Comparison of ENCODE assay signal across 7 cellular contexts in genomic region chr1:27775336-27775735, GRCh38. TPM values are rescaled to one million over a fixed set of nuclear protein-coding genes. Genes with fewer than 3 reads are reported as not detected.
DNase-seq lines count a peak whose midpoint lies in the region; ATAC-seq and TF ChIP-seq lines count a peak whose summit lies in the region.
"Not testable (repeated sequence)": the region's sequence is repeated elsewhere in the genome, so short reads cannot be mapped to it uniquely, and the experiment has no call there.

No MANE protein-coding gene starts in this region.

- not testable (repeated sequence) for H3K9me1 ChIP-seq in IMR-90 (ENCODE audit: insufficient read depth, low read length)

- dilution Hi-C loops in IMR-90 (cut with HindIII; ENCODE audit: low sequenced_read_pairs, unreplicated experiment): not testable (repeated sequence)

- POLR2A ChIA-PET in CD8-positive, alpha-beta T cell (lab: Charles Lee); IMR-90 (lab: Charles Lee; ENCODE audit: unreplicated experiment); activated CD4-positive, alpha-beta T cell treated with anti-CD3 and anti-CD28 coated beads for 36 hours (lab: Charles Lee): not testable (repeated sequence)

- not testable (repeated sequence) for H2BK15ac ChIP-seq in IMR-90 (ENCODE audit: low read depth, low read length)

- CTCF ChIA-PET in CD8-positive, alpha-beta T cell (lab: Charles Lee): not testable (repeated sequence)
- CTCF ChIA-PET in IMR-90 (lab: Yijun Ruan, JAX): interaction anchor here (0.6 to 1.1 kb wide), 2 partner anchors 9 to 916 kb away, joined by 3 to 4 read pairs; no protein-coding TSS in a partner anchor
- CTCF ChIA-PET in activated CD4-positive, alpha-beta T cell treated with anti-CD3 and anti-CD28 coated beads for 36 hours (lab: Charles Lee): interaction anchor here (0.6 to 2.9 kb wide), 3 partner anchors 10 to 68 kb away, joined by 3 to 11 read pairs (median 4); no protein-coding TSS in a partner anchor

- not testable (repeated sequence) for H2BK5ac ChIP-seq in IMR-90 (ENCODE audit: low read depth, low read length, poor library complexity, severe bottlenecking)

- H3K27ac ChIP-seq in CD8-positive, alpha-beta T cell (ENCODE audit: low read depth, low read length); IMR-90 (ENCODE audit: insufficient read depth, low read length); neural progenitor cell: not testable (repeated sequence)

- H3K4ac ChIP-seq in IMR-90 (ENCODE audit: low read depth, low read length): not testable (repeated sequence)

- peaks cover 15% of the 10 kb centered on the region for H3K36me3 Mint-ChIP-seq in CD8-positive, alpha-beta T cell
- H3K36me3 Mint-ChIP-seq in activated CD4-positive, alpha-beta T cell treated with anti-CD3 and anti-CD28 coated beads for 36 hours (ENCODE audit: low read depth); activated naive CD8-positive, alpha-beta T cell treated with anti-CD3 and anti-CD28 coated beads, Interleukin-2, amount 50 U/mL, for 24 hours (ENCODE audit: low read depth); neural progenitor cell: not testable (repeated sequence)
- H3K36me3 Mint-ChIP-seq in central memory CD8-positive, alpha-beta T cell (ENCODE audit: insufficient read depth): peaks cover 16% of the 10 kb centered on the region

- not testable (repeated sequence) for TF ChIP-seq POLR2A in IMR-90 (IDR thresholded peaks at IDR 0.05; ENCODE audit: low read depth, low read length)

- not testable (repeated sequence) for TF ChIP-seq CTCF in CD8-positive, alpha-beta T cell (IDR thresholded peaks at IDR 0.05); IMR-90 (conservative IDR thresholded peaks at IDR 0.05; ENCODE audit: low read depth, low read length); neural progenitor cell (IDR thresholded peaks at IDR 0.05)

- WGBS in IMR-90 (ENCODE audit: extremely low coverage in 2 of 2, insufficient read length in 1 of 2), 2 experiments: no CpG with 5 or more reads among the region's 3 CpGs

- not testable (repeated sequence) for H2BK120ac ChIP-seq in IMR-90 (ENCODE audit: low read depth, low read length)

- not testable (repeated sequence) for H3K4me3 ChIP-seq in CD8-positive, alpha-beta T cell (ENCODE audit: low read depth, low read length); IMR-90 (ENCODE audit: insufficient read depth, low read depth, low read length); neural progenitor cell

- H4K91ac ChIP-seq in IMR-90 (ENCODE audit: insufficient read depth, low read depth, low read length): not testable (repeated sequence)

- peaks cover 41% of the 10 kb centered on the region for H3K4me1 Mint-ChIP-seq in CD8-positive, alpha-beta T cell (ENCODE audit: low read depth)
- H3K4me1 Mint-ChIP-seq in activated CD4-positive, alpha-beta T cell treated with anti-CD3 and anti-CD28 coated beads for 36 hours: peaks cover 31% of the 10 kb centered on the region
- peaks cover 37% of the 10 kb centered on the region for H3K4me1 Mint-ChIP-seq in activated naive CD8-positive, alpha-beta T cell treated with anti-CD3 and anti-CD28 coated beads, Interleukin-2, amount 50 U/mL, for 24 hours
- H3K4me1 Mint-ChIP-seq in central memory CD8-positive, alpha-beta T cell: peaks cover 20% of the 10 kb centered on the region
- peaks cover 14% of the 10 kb centered on the region for H3K4me1 Mint-ChIP-seq in neural progenitor cell

- H2AK5ac ChIP-seq in IMR-90 (ENCODE audit: low read depth, low read length): not testable (repeated sequence)

- BruUV-seq in IMR-90 (replicated peaks; lab: Mats Ljungman, UMichigan): not testable (repeated sequence)

- H3K9ac ChIP-seq in IMR-90 (ENCODE audit: low read depth, low read length): not testable (repeated sequence)
- peak overlapping the region; percentile 8 for H3K9ac ChIP-seq in neural progenitor cell

- not testable (repeated sequence) for H3K14ac ChIP-seq in IMR-90 (replicated peaks; ENCODE audit: low read depth, low read length)

- H3K27me3 Mint-ChIP-seq in CD8-positive, alpha-beta T cell (ENCODE audit: low read depth); activated CD4-positive, alpha-beta T cell treated with anti-CD3 and anti-CD28 coated beads for 36 hours; activated naive CD8-positive, alpha-beta T cell treated with anti-CD3 and anti-CD28 coated beads, Interleukin-2, amount 50 U/mL, for 24 hours; central memory CD8-positive, alpha-beta T cell; neural progenitor cell (ENCODE audit: insufficient read depth, low read depth): not testable (repeated sequence)

- not testable (repeated sequence) for H3F3A ChIP-seq in neural progenitor cell (ENCODE audit: low read depth)

- H3K9me3 Mint-ChIP-seq in CD8-positive, alpha-beta T cell; activated CD4-positive, alpha-beta T cell treated with anti-CD3 and anti-CD28 coated beads for 36 hours (ENCODE audit: low read depth); activated naive CD8-positive, alpha-beta T cell treated with anti-CD3 and anti-CD28 coated beads, Interleukin-2, amount 50 U/mL, for 24 hours; central memory CD8-positive, alpha-beta T cell; neural progenitor cell: not testable (repeated sequence)

- not testable (repeated sequence) for H4K8ac ChIP-seq in IMR-90 (ENCODE audit: low read depth in 2 of 2, low read length in 2 of 2)

- peaks cover 16% of the 10 kb centered on the region for H3K4me1 ChIP-seq in CD8-positive, alpha-beta T cell (ENCODE audit: insufficient read depth, low read length)
- not testable (repeated sequence) for H3K4me1 ChIP-seq in IMR-90 (ENCODE audit: control insufficient read depth, insufficient read depth, low read length); neural progenitor cell

- H3K36me3 ChIP-seq in CD8-positive, alpha-beta T cell (ENCODE audit: insufficient read depth, low read length); IMR-90 (ENCODE audit: control insufficient read depth, insufficient read depth, low read length); neural progenitor cell: not testable (repeated sequence)

- H3K79me2 ChIP-seq in neural progenitor cell (ENCODE audit: low read depth): peaks cover 27% of the 10 kb centered on the region

- peaks cover 13 to 61% of the 10 kb centered on the region in 2 experiments; a peak in 3 of 4 replicates for H3K79me1 ChIP-seq in IMR-90 (ENCODE audit: low read depth in 1 of 2, low read length in 2 of 2)

- not testable (repeated sequence) for H4K5ac ChIP-seq in IMR-90 (ENCODE audit: low read depth, low read length)

- intact Hi-C loops in CD8-positive, alpha-beta T cell (cut with DNase I, micrococcal nuclease); activated CD4-positive, alpha-beta T cell treated with anti-CD3 and anti-CD28 coated beads for 36 hours (cut with DNase I, micrococcal nuclease): not testable (repeated sequence)
- intact Hi-C loops in IMR-90 (cut with micrococcal nuclease): loop anchor here (2.0 kb wide), 1 partner anchor 49 kb away; no protein-coding TSS in a partner anchor

- not testable (repeated sequence) for H2AK9ac ChIP-seq in IMR-90 (replicated peaks; ENCODE audit: low read depth, low read length, poor library complexity)

- not testable (repeated sequence) for H3K4me3 Mint-ChIP-seq in CD8-positive, alpha-beta T cell; activated CD4-positive, alpha-beta T cell treated with anti-CD3 and anti-CD28 coated beads for 36 hours; activated naive CD8-positive, alpha-beta T cell treated with anti-CD3 and anti-CD28 coated beads, Interleukin-2, amount 50 U/mL, for 24 hours; central memory CD8-positive, alpha-beta T cell; neural progenitor cell

- not testable (repeated sequence) for H2AFZ ChIP-seq in IMR-90 (replicated peaks; ENCODE audit: low read length, poor library complexity); neural progenitor cell (replicated peaks)

- not testable (repeated sequence) for TF ChIP-seq RAD21 in IMR-90 (IDR thresholded peaks at IDR 0.05; ENCODE audit: low read length)

- H2BK20ac ChIP-seq in IMR-90 (ENCODE audit: low read depth, low read length): not testable (repeated sequence)

- not testable (repeated sequence) for H3K23ac ChIP-seq in IMR-90 (ENCODE audit: low read depth, low read length)

- not testable (repeated sequence) for H3K56ac ChIP-seq in IMR-90 (ENCODE audit: extremely low read depth, insufficient read depth, low read length)

- not testable (repeated sequence) for H3K9me3 ChIP-seq in CD8-positive, alpha-beta T cell (ENCODE audit: low read length); IMR-90 (ENCODE audit: control insufficient read depth, insufficient read depth, low read length); neural progenitor cell (ENCODE audit: low read depth)

- H3K27ac Mint-ChIP-seq in CD8-positive, alpha-beta T cell: peak overlapping the region; percentile 61
- peak overlapping the region; percentile 44 for H3K27ac Mint-ChIP-seq in activated CD4-positive, alpha-beta T cell treated with anti-CD3 and anti-CD28 coated beads for 36 hours
- H3K27ac Mint-ChIP-seq in activated naive CD8-positive, alpha-beta T cell treated with anti-CD3 and anti-CD28 coated beads, Interleukin-2, amount 50 U/mL, for 24 hours: peak overlapping the region; percentile 6
- H3K27ac Mint-ChIP-seq in central memory CD8-positive, alpha-beta T cell (ENCODE audit: low read depth): peak overlapping the region; percentile 14
- H3K27ac Mint-ChIP-seq in neural progenitor cell: not testable (repeated sequence)

- H4K20me1 ChIP-seq in IMR-90 (ENCODE audit: insufficient read depth, low read length): peaks cover 21% of the 10 kb centered on the region; the same call in 1 of the 2 replicates
- not testable (repeated sequence) for H4K20me1 ChIP-seq in neural progenitor cell (ENCODE audit: low read depth)

- not testable (repeated sequence) for H3K4me2 ChIP-seq in IMR-90 (ENCODE audit: low read depth, low read length); neural progenitor cell

- DNase-seq in CD8-positive, alpha-beta T cell; activated CD4-positive, alpha-beta T cell treated with anti-CD3 and anti-CD28 coated beads for 36 hours; activated naive CD8-positive, alpha-beta T cell treated with anti-CD3 and anti-CD28 coated beads, Interleukin-2, amount 50 U/mL, for 24 hours; central memory CD8-positive, alpha-beta T cell (ENCODE audit: low spot score in 2 of 2); neural progenitor cell (ENCODE audit: low spot score): not testable (repeated sequence)
- peak; percentile 42 for DNase-seq in IMR-90
- DNase-seq in iris pigment epithelial cell (ENCODE audit: low read depth): peak; percentile 52

- ATAC-seq in CD8-positive, alpha-beta T cell; IMR-90 (ENCODE audit: low read depth); activated CD4-positive, alpha-beta T cell treated with anti-CD3 and anti-CD28 coated beads for 36 hours; activated naive CD8-positive, alpha-beta T cell treated with anti-CD3 and anti-CD28 coated beads, Interleukin-2, amount 50 U/mL, for 24 hours; central memory CD8-positive, alpha-beta T cell (replicated peaks; ENCODE audit: extremely low read depth, poor library complexity, severe bottlenecking): not testable (repeated sequence)

- in situ Hi-C loops in IMR-90 (cut with MboI; ENCODE audit: low sequenced_read_pairs): not testable (repeated sequence)

- H3K27me3 ChIP-seq in CD8-positive, alpha-beta T cell (ENCODE audit: insufficient read depth, low read length); IMR-90 (ENCODE audit: control insufficient read depth, insufficient read depth, low read length); neural progenitor cell: not testable (repeated sequence)

- not testable (repeated sequence) for H3K18ac ChIP-seq in IMR-90 (ENCODE audit: low read depth, low read length)

RNA-seq across cellular contexts. Expression of gene STX12, which starts 2.3 kb away (rescaled TPM):
- total RNA-seq in CD8-positive, alpha-beta T cell: 10 to 100 TPM; 21.0 to 26.0 TPM
- total RNA-seq in IMR-90 (2012; rRNA removed) (54.8 and 68.3 TPM in 2 replicates), neural progenitor cell (ENCODE audit: low replicate concordance) (16.0 and 24.1 TPM in 2 replicates)
- 22.5 and 28.6 TPM in 2 replicates for polyA plus RNA-seq in IMR-90 (2012; rRNA removed)
- polyA plus RNA-seq in IMR-90 (2012; cell fraction: cytosol; rRNA removed): 17.3 and 22.0 TPM in 2 replicates
- polyA plus RNA-seq in IMR-90 (2012; cell fraction: nucleus; rRNA removed; ENCODE audit: low replicate concordance): 23.2 and 62.6 TPM in 2 replicates
- total RNA-seq in activated CD4-positive, alpha-beta T cell treated with anti-CD3 and anti-CD28 coated beads for 36 hours: 10 to 100 TPM; 26.8 to 37.4 TPM

RNA-seq across cellular contexts. Expression of gene FAM76A, which starts 49.6 kb away (rescaled TPM):
- 10 to 100 TPM; 29.5 to 31.7 TPM for total RNA-seq in CD8-positive, alpha-beta T cell
- 8.6 and 10.0 TPM in 2 replicates for total RNA-seq in IMR-90 (2012; rRNA removed)
- 2.3 and 2.6 TPM in 2 replicates for polyA plus RNA-seq in IMR-90 (2012; rRNA removed)
- 0.63 and 1.5 TPM in 2 replicates for polyA plus RNA-seq in IMR-90 (2012; cell fraction: cytosol; rRNA removed)
- polyA plus RNA-seq in IMR-90 (2012; cell fraction: nucleus; rRNA removed; ENCODE audit: low replicate concordance): 1.5 and 4.8 TPM in 2 replicates
- total RNA-seq in activated CD4-positive, alpha-beta T cell treated with anti-CD3 and anti-CD28 coated beads for 36 hours: 1 to 10 TPM; 7.4 to 8.1 TPM
- 13.6 and 28.2 TPM in 2 replicates for total RNA-seq in neural progenitor cell (ENCODE audit: low replicate concordance)

RNA-seq across cellular contexts. Expression of gene PPP1R8, which starts 55.2 kb away (rescaled TPM):
- 10 to 100 TPM; 24.9 to 25.3 TPM for total RNA-seq in CD8-positive, alpha-beta T cell
- total RNA-seq in IMR-90 (2012; rRNA removed) (60.5 and 80.1 TPM in 2 replicates), neural progenitor cell (ENCODE audit: low replicate concordance) (61.2 and 66.3 TPM in 2 replicates)
- polyA plus RNA-seq in IMR-90 (2012; rRNA removed): 43.3 and 53.8 TPM in 2 replicates
- 21.8 and 33.3 TPM in 2 replicates for polyA plus RNA-seq in IMR-90 (2012; cell fraction: cytosol; rRNA removed)
- 17.4 and 26.8 TPM in 2 replicates for polyA plus RNA-seq in IMR-90 (2012; cell fraction: nucleus; rRNA removed; ENCODE audit: low replicate concordance)
- 10 to 100 TPM; 49.6 to 65.9 TPM for total RNA-seq in activated CD4-positive, alpha-beta T cell treated with anti-CD3 and anti-CD28 coated beads for 36 hours
